Comparison of ENCODE assay signal across 8 cellular contexts in genomic region chr6:7725849-7726415, GRCh38. TPM values are rescaled to one million over a fixed set of nuclear protein-coding genes. Genes with fewer than 3 reads are reported as not detected.
DNase-seq lines count a peak whose midpoint lies in the region; ATAC-seq and TF ChIP-seq lines count a peak whose summit lies in the region.

Gene BMP6 (plus strand): TSS chr6:7726099. CDS start chr6:7726956, 857 bp downstream.

- ATAC-seq in GM18868 (IDR thresholded peaks at IDR 0.05; ENCODE audit: unreplicated experiment) (peak; percentile 76), HG03095 (IDR thresholded peaks at IDR 0.05; ENCODE audit: unreplicated experiment) (peak; percentile 64), right lobe of liver (peak; percentile 94 to 96 (median 95))

- peaks cover 0 to 6% of the 10 kb centered on the region in 2 donors for H3K27me3 ChIP-seq in right lobe of liver

- H3K4me1 ChIP-seq in right lobe of liver = peaks cover 0 to 30% (median 0%) of the 10 kb centered on the region in 4 donors

- H3K27ac ChIP-seq in right lobe of liver = no peak within 1 kb of the TSS

- H3K36me3 ChIP-seq in right lobe of liver = no peaks in the 10 kb centered on the region

- H3K9me3 ChIP-seq in right lobe of liver = no peaks in the 10 kb centered on the region

- intact Hi-C loops in right lobe of liver (cut with DNase I) = loop anchor here in 1 of 2 donors (5.0 kb wide), 1 partner anchor 276 kb away; no protein-coding TSS in a partner anchor

- H3K4me3 ChIP-seq in right lobe of liver = peak within 1 kb of the TSS; percentile 54 to 58 (median 58)

- TF ChIP-seq CTCF in right lobe of liver (IDR thresholded peaks at IDR 0.05) = no peak

- 1% methylated on average over 15 of the region's 69 CpGs for WGBS in right lobe of liver (ENCODE audit: insufficient coverage, low coverage, low lambda C conversion rate, missing lambda C conversion rate)

- TF ChIP-seq POLR2A in right lobe of liver (IDR thresholded peaks at IDR 0.05) = peak; percentile 31

- DNase-seq in AG08396 (ENCODE audit: low spot score) (peak; percentile 94), NCI-H2171 (lab: John Stamatoyannopoulos, UW) (peak; percentile 90), ecto neural progenitor cell (ENCODE audit: low spot score) (peak; percentile 94), right lobe of liver (peak; percentile 90 to 94 (median 93))
- DNase-seq in activated CD4-positive, alpha-beta T cell treated with anti-CD3 and anti-CD28 coated beads for 24 hours (ENCODE audit: low read depth in 2 of 2) = peak; percentile 26 to 43
- peak; percentile 50 to 52 for DNase-seq in stimulated activated CD4-positive, alpha-beta T cell treated with anti-CD3 and anti-CD28 coated beads, Interleukin-2, amount 100 ng/mL, for 48 hours

RNA-seq across cellular contexts. Expression of gene BMP6, which starts in this region (rescaled TPM):
- 1 to 10 TPM; 1.8 to 4.4 (median 2.6) TPM for total RNA-seq in right lobe of liver

Comparison
In these comparisons a context has a peak if more than half of its experiments do, and no peak if none do; other contexts are left out.
1. DNase-seq: peak in every context shown above with its lines; median percentile 94 in AG08396; 94 in ecto neural progenitor cell; 93 in right lobe of liver; 90 in NCI-H2171; 51 in stimulated activated CD4-positive, alpha-beta T cell treated with anti-CD3 and anti-CD28 coated beads, Interleukin-2, amount 100 ng/mL, for 48 hours; 34 in activated CD4-positive, alpha-beta T cell treated with anti-CD3 and anti-CD28 coated beads for 24 hours.